ENCODE assay signal across 9 cellular contexts in the genomic region with DNA sequence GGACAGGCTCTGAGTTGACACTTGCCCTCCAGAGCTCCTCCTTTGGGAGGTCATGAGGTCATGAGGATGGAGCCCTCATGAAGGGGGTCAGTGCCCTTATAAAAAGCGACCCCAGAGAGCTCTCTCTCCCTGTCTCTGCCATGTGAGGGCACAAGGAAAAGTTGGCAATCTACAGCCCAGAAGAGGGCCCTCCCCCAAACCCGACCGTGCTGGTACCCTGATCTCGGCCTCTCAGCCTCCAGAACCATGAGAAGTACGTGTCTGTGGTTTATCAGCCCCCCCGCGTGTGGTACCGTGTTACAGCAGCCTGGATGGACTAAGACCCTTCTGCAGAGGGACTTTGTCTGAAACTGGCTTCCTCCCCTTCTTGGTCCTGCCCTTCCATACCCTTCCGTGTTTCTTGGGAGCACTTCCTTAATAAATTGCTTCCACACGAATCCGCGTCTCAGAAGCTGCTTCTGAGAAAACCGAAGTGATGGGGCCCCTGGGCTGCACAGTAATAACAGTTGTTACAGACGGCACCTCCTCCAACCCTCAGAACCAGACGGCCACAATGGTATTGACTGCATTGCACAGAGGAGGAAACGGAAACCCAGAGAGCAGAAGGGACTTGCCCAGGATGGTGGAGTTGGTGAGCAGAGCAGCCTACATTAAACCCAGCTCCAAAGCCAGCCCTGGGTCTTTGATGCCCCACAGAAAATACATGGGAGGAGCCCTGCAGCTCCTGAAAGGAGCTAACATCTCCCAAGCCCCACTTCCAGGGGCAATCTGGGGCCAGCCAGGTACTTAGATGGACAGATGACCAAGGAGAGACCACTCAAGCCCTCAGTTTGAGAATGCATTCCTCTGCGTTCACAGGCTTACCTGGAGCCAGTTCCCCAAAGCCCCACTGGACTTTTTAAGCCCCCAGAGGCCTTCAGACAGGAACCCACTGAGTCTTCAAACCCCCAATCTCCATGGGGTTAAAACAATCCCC.
DNase-seq lines count a peak whose midpoint lies in the region; ATAC-seq and TF ChIP-seq lines count a peak whose summit lies in the region.
"Had no signal": no experiment of that assay in that cellular context is flagged by ENCODE, and none has a peak within 500 bp of the region (broad histone marks: within the 10 kb centered on the region; RNA-seq: fewer than 3 reads in every experiment).

No MANE protein-coding gene starts in this region.

- no peak for TF ChIP-seq CTCF in OCI-LY3 (IDR thresholded peaks at IDR 0.05; ENCODE audit: low read depth, low read length)

- H3K79me2 ChIP-seq in OCI-LY3 (ENCODE audit: low read length) = no peaks in the 10 kb centered on the region

- H4K20me1 ChIP-seq in OCI-LY3 (ENCODE audit: insufficient read depth, low read length) = no peaks in the 10 kb centered on the region

- H2AFZ ChIP-seq in OCI-LY3 (ENCODE audit: low read depth, low read length) = no peak overlapping the region

- peak overlapping the region; percentile 96 for H3K27ac ChIP-seq in OCI-LY3 (ENCODE audit: low read length)
- H3K27ac ChIP-seq: pancreas had no signal

- peak; percentile 69 for DNase-seq in activated T-helper 9 cell treated with anti-CD3 and anti-CD28 coated beads, Interleukin-2, amount 50 U/mL, for 16 hours (ENCODE audit: low read depth)
- peak; percentile 70 to 75 for DNase-seq in stimulated activated CD4-positive, alpha-beta T cell treated with anti-CD3 and anti-CD28 coated beads, Interleukin-15, amount 100 ng/mL, for 48 hours (ENCODE audit: low read depth in 2 of 2)
- no peak for DNase-seq in SHP77 treated with DMSO at 0.1 percent for 48 hours (lab: John Stamatoyannopoulos, UW)
- no peak for DNase-seq in islet precursor cell
- DNase-seq in NCI-H526 (lab: John Stamatoyannopoulos, UW) = no peak
- DNase-seq: pancreas had no signal

- peak overlapping the region; percentile 74 for H3K4me3 ChIP-seq in OCI-LY3 (ENCODE audit: low read length)
- H3K4me3 ChIP-seq: pancreas had no signal

- H3K9me3 ChIP-seq in OCI-LY3 (ENCODE audit: insufficient read depth, low read length) = no peaks in the 10 kb centered on the region
- H3K9me3 ChIP-seq: pancreas had no signal

- H3K36me3 ChIP-seq in OCI-LY3 (replicated peaks; ENCODE audit: low read depth, low read length) = no peaks in the 10 kb centered on the region
- H3K36me3 ChIP-seq: pancreas had no signal

- H3K27me3 ChIP-seq in OCI-LY3 (ENCODE audit: low read depth, low read length) = no peaks in the 10 kb centered on the region
- H3K27me3 ChIP-seq: pancreas had no signal

- peak overlapping the region; percentile 91 for H3K4me2 ChIP-seq in OCI-LY3 (ENCODE audit: low read length)

- ATAC-seq in GM18511 (IDR thresholded peaks at IDR 0.05; ENCODE audit: unreplicated experiment) (peak; percentile 81), HG02763 (IDR thresholded peaks at IDR 0.05; ENCODE audit: unreplicated experiment) (peak; percentile 62)

- H3K4me1 ChIP-seq in OCI-LY3 (ENCODE audit: low read length) = peaks cover 54% of the 10 kb centered on the region
- H3K4me1 ChIP-seq: pancreas had no signal

- H3K9ac ChIP-seq in OCI-LY3 (ENCODE audit: low read length) = peak overlapping the region; percentile 86

Comparison
In these comparisons a context has a peak if more than half of its experiments do, and no peak if none do; other contexts are left out.
1. DNase-seq: peak in activated T-helper 9 cell treated with anti-CD3 and anti-CD28 coated beads, Interleukin-2, amount 50 U/mL, for 16 hours (single experiment) and stimulated activated CD4-positive, alpha-beta T cell treated with anti-CD3 and anti-CD28 coated beads, Interleukin-15, amount 100 ng/mL, for 48 hours (2 of 2); none in SHP77 treated with DMSO at 0.1 percent for 48 hours (single experiment), islet precursor cell (single experiment) and NCI-H526 (0 of 2).